Comparison of ENCODE assay signal across 10 cellular contexts in the genomic region with DNA sequence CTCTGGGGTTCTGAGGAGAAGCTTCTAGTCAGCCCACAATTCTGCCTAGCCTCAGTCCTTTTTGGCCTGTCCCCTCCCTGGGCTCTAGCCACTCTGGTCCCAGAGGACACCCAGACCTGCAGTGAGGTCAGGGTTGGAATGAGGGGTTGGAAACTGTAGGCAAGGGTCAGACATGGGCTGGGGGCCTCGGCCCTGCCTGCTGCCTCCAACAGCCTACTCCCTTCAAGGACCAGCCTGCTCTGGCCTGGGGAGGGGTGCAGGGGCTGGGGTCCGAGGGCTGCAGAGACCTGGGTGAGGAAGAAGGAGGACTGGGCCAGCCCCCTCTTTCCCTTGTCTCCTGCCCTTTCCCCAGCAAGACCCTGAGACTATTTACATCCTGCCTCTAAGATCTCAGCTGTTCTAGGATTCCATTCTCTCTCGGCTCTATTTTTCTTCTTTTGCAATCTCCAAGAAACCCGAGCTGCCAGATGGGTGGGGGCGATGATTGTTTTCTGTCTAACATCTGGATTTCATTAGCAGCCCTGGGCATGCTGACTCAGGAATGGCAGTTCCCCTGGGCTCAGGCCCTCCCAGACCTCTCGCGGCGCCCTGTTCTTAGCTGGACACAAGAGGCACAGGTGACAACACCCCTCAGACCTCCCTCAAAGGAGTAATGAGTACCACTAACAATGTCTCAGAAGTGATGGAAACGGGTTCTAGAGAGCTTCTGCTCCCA. TPM values are rescaled to one million over a fixed set of nuclear protein-coding genes. Genes with fewer than 3 reads are reported as not detected.
DNase-seq lines count a peak whose midpoint lies in the region; ATAC-seq and TF ChIP-seq lines count a peak whose summit lies in the region.
"Had no signal": no experiment of that assay in that cellular context is flagged by ENCODE, and none has a peak within 500 bp of the region (broad histone marks: within the 10 kb centered on the region; RNA-seq: fewer than 3 reads in every experiment).

No MANE protein-coding gene starts in this region.

- H3K36me3 Mint-ChIP-seq in dendritic cell treated with granulocyte-macrophage colony-stimulating factor and Interleukin-4, amounts not matched to agents 40 ng/mL and 50 ng/mL, for 4 days (ENCODE audit: low read depth) = peaks cover 51% of the 10 kb centered on the region
- no peaks in the 10 kb centered on the region for H3K36me3 Mint-ChIP-seq in activated T-cell treated with anti-CD3 and anti-CD28 coated beads, Interleukin-2, amount 50 U/mL, for 72 hours (ENCODE audit: insufficient read depth in 2 of 2)

- no peaks in the 10 kb centered on the region for H3K27me3 ChIP-seq in transverse colon

- intact Hi-C loops in dendritic cell treated with granulocyte-macrophage colony-stimulating factor and Interleukin-4, amounts not matched to agents 40 ng/mL and 50 ng/mL, for 4 days (cut with micrococcal nuclease) = no loop called here
- intact Hi-C loops in mucosa of descending colon (cut with DNase I, micrococcal nuclease) (no loop called here), transverse colon (cut with DNase I; ENCODE audit: low total_unique reads) (no loop called here)

- ATAC-seq in mucosa of descending colon (peak; percentile 28), GM19463 (IDR thresholded peaks at IDR 0.05; ENCODE audit: unreplicated experiment) (no peak)
- no peak for ATAC-seq in activated T-cell treated with anti-CD3 and anti-CD28 coated beads, Interleukin-2, amount 50 U/mL, for 72 hours (replicated peaks in 1 of 2)
- ATAC-seq: T-helper 17 cell had no signal

- peak overlapping the region; percentile 33 for H3K27ac Mint-ChIP-seq in dendritic cell treated with granulocyte-macrophage colony-stimulating factor and Interleukin-4, amounts not matched to agents 40 ng/mL and 50 ng/mL, for 4 days
- no peak overlapping the region for H3K27ac Mint-ChIP-seq in activated T-cell treated with anti-CD3 and anti-CD28 coated beads, Interleukin-2, amount 50 U/mL, for 72 hours
- H3K27ac Mint-ChIP-seq: T-helper 17 cell had no signal

- no peak for TF ChIP-seq POLR2A in transverse colon (IDR thresholded peaks at IDR 0.05)

- H3K9me3 Mint-ChIP-seq in dendritic cell treated with granulocyte-macrophage colony-stimulating factor and Interleukin-4, amounts not matched to agents 40 ng/mL and 50 ng/mL, for 4 days = no peaks in the 10 kb centered on the region
- no peaks in the 10 kb centered on the region for H3K9me3 Mint-ChIP-seq in activated T-cell treated with anti-CD3 and anti-CD28 coated beads, Interleukin-2, amount 50 U/mL, for 72 hours

- H3K27me3 Mint-ChIP-seq in dendritic cell treated with granulocyte-macrophage colony-stimulating factor and Interleukin-4, amounts not matched to agents 40 ng/mL and 50 ng/mL, for 4 days = peaks cover 6% of the 10 kb centered on the region
- no peaks in the 10 kb centered on the region for H3K27me3 Mint-ChIP-seq in activated T-cell treated with anti-CD3 and anti-CD28 coated beads, Interleukin-2, amount 50 U/mL, for 72 hours (ENCODE audit: low read depth)
- H3K27me3 Mint-ChIP-seq: T-helper 17 cell had no signal

- no peak overlapping the region for H3K4me3 Mint-ChIP-seq in dendritic cell treated with granulocyte-macrophage colony-stimulating factor and Interleukin-4, amounts not matched to agents 40 ng/mL and 50 ng/mL, for 4 days
- no peak overlapping the region for H3K4me3 Mint-ChIP-seq in activated T-cell treated with anti-CD3 and anti-CD28 coated beads, Interleukin-2, amount 50 U/mL, for 72 hours
- H3K4me3 Mint-ChIP-seq: T-helper 17 cell had no signal

- TF ChIP-seq CTCF in mucosa of descending colon (IDR thresholded peaks at IDR 0.05) = no peak
- TF ChIP-seq CTCF in transverse colon (IDR thresholded peaks at IDR 0.05) = no peak
- TF ChIP-seq CTCF in GM13977 (IDR thresholded peaks at IDR 0.05; ENCODE audit: extremely low read depth, insufficient read depth, missing control alignments) = no peak

- no peak overlapping the region for H3K4me3 ChIP-seq in mucosa of descending colon
- no peak overlapping the region for H3K4me3 ChIP-seq in transverse colon

- H3K27ac ChIP-seq in transverse colon = peak overlapping the region; percentile 54 to 75 (median 60)

- no peaks in the 10 kb centered on the region for H3K36me3 ChIP-seq in mucosa of descending colon (ENCODE audit: low read depth)
- no peaks in the 10 kb centered on the region for H3K36me3 ChIP-seq in transverse colon

- no peak for TF ChIP-seq EP300 in transverse colon (IDR thresholded peaks at IDR 0.05; ENCODE audit: low read depth)

- WGBS in transverse colon (ENCODE audit: low coverage in 1 of 2), 2 donors = 58 to 80% methylated on average over 1 to 8 of the region's 9 CpGs

- H3K9me3 ChIP-seq in mucosa of descending colon (no peaks in the 10 kb centered on the region), transverse colon (no peaks in the 10 kb centered on the region)

- in situ Hi-C loops in transverse colon (cut with MboI; ENCODE audit: low pct_ligation_motif_present in 1 of 4, low pct_unique_long_range_greater_than_20kb in 1 of 4, low sequenced_read_pairs in 3 of 4) (no loop called here), GM13977 (cut with MboI; ENCODE audit: low pct_unique_long_range_greater_than_20kb, low sequenced_read_pairs, unreplicated experiment) (no loop called here)

- DNase-seq in LHCN-M2 (ENCODE audit: low read depth) (peak; percentile 87), mucosa of descending colon (peak in 2 of 3 donors; percentile 24 to 54), transverse colon (no peak), GM13977 (ENCODE audit: low spot score) (no peak)
- DNase-seq in activated T-cell treated with anti-CD3 and anti-CD28 coated beads, Interleukin-2, amount 50 U/mL, for 72 hours = no peak
- DNase-seq in stimulated activated CD4-positive, alpha-beta T cell treated with anti-CD3 and anti-CD28 coated beads, Interleukin-4, amount 100 ng/mL, for 4 hours = no peak
- DNase-seq: activated gamma-delta T cell, T-helper 17 cell had no signal

- peaks cover 64% of the 10 kb centered on the region for H3K4me1 Mint-ChIP-seq in dendritic cell treated with granulocyte-macrophage colony-stimulating factor and Interleukin-4, amounts not matched to agents 40 ng/mL and 50 ng/mL, for 4 days (ENCODE audit: low read depth)
- H3K4me1 Mint-ChIP-seq in activated T-cell treated with anti-CD3 and anti-CD28 coated beads, Interleukin-2, amount 50 U/mL, for 72 hours (ENCODE audit: low read depth) = no peaks in the 10 kb centered on the region

- H3K4me1 ChIP-seq in mucosa of descending colon (ENCODE audit: low read depth) (peaks cover 7% of the 10 kb centered on the region), transverse colon (peaks cover 31 to 70% (median 45%) of the 10 kb centered on the region in 4 donors)

RNA-seq across cellular contexts. Expression of a gene that starts 23.1 kb away (rescaled TPM):
- total RNA-seq in LHCN-M2 (2014; rRNA removed) (15.1 and 17.7 TPM in 2 replicates), mucosa of descending colon (100 to 1,000 TPM in 1 of 3 donors, 10 to 100 TPM in 1, 1 to 10 TPM in 1; 5.6 to 125 (median 22.8) TPM), transverse colon (10 to 100 TPM; 15.6 to 41.1 (median 22.5) TPM)
- polyA plus RNA-seq in LHCN-M2 (2012) = 8.5 TPM
- total RNA-seq in activated T-cell treated with anti-CD3 and anti-CD28 coated beads, Interleukin-2, amount 50 U/mL, for 72 hours = 1 to 10 TPM; 1.1 to 1.7 TPM

Comparison
In these comparisons a context has a peak if more than half of its experiments do, and no peak if none do; other contexts are left out.
1. DNase-seq: peak in LHCN-M2 (single experiment) and mucosa of descending colon (2 of 3); none in transverse colon (single experiment), GM13977 (single experiment), activated T-cell treated with anti-CD3 and anti-CD28 coated beads, Interleukin-2, amount 50 U/mL, for 72 hours (0 of 2) and stimulated activated CD4-positive, alpha-beta T cell treated with anti-CD3 and anti-CD28 coated beads, Interleukin-4, amount 100 ng/mL, for 4 hours (0 of 2).